ENCODE assay signal across 2 cellular contexts in the genomic region with DNA sequence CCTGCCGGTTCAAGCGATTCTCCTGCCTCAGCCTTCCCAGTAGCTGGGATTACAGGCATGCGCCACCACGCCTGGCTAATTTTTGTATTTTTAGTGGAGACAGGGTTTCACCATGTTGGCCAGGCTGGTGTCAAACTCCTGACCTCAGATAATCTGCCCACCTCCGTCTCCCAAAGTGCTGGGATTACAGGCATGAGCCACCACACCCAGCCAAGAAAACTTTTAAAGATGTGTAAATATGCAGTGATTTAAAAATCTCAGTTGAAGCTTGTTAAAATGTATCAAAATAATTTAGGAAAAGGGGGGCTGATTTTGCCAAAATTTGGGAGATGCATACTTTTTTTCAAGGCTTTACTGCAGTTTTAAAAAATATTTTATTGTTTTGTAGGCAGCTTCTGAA.
TF ChIP-seq lines count a peak whose summit lies in the region.

No MANE protein-coding gene starts in this region.

TF ChIP-seq in HEK293, 187 proteins besides CTCF, POLR2A, EP300 and RAD21:
- TF ChIP-seq GFI1B (tag by site-specific recombination; IDR thresholded peaks at IDR 0.05): peak; percentile 35; the same call in 1 of the 2 replicates

TF ChIP-seq in K562, 482 proteins besides CTCF, POLR2A, EP300 and RAD21:
- peak; percentile 81 to 85 for TF ChIP-seq KDM1A (IDR thresholded peaks at IDR 0.05)
